In the genomic region with DNA sequence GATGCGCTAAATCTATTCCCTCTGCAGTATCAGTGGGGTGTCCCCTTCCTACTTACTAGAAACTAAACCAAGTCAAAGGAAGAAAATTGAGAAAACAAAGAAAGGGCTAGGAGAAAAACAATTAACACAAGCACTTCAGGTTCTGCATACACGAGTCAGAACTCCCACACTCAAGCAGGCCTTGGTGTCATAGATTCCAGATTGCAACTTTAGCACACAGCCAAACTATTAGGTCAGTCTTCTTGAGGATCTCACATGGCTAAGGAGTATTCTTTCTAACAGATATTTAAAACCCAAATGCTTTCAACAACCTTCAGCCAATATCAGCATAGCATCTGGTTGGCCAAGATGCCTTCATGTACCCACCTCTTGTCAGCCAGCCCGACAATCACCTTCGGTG, we compare ENCODE assay signal across 19 cellular contexts.
"Had no signal": no experiment of that assay in that cellular context is flagged by ENCODE, and none has a peak within 500 bp of the region (broad histone marks: within the 10 kb centered on the region; RNA-seq: fewer than 3 reads in every experiment).

No MANE protein-coding gene starts in this region.

- H3K4me1 ChIP-seq: testis, tibial nerve had no signal

- H3K9me3 ChIP-seq: mucosa of descending colon, testis, tibial nerve had no signal

- ATAC-seq: mucosa of descending colon; naive thymus-derived CD8-positive, alpha-beta T cell; stimulated activated effector memory CD8-positive, alpha-beta T cell treated with anti-CD3 and anti-CD28 coated beads, Interleukin-12 subunit alpha, Interleukin-12 subunit beta, amount 100 ng/mL, for 72 hours; stimulated activated naive CD8-positive, alpha-beta T cell treated with anti-CD3 and anti-CD28 coated beads, Interleukin-15, Interleukin-2, amounts not matched to agents 100 U/mL and 50 U/mL, for 24 hours had no signal

- DNase-seq: central memory CD4-positive, alpha-beta T cell; effector CD4-positive, alpha-beta T cell; endodermal cell; erythroblast; head of caudate nucleus; kidney; left cardiac atrium; mucosa of descending colon; naive thymus-derived CD8-positive, alpha-beta T cell; posterior cingulate gyrus; right cardiac atrium; stimulated activated CD4-positive, alpha-beta T cell treated with anti-CD3 and anti-CD28 coated beads, Interleukin-4, amount 100 ng/mL, for 1 hour; stimulated activated CD8-positive, alpha-beta memory T cell treated with anti-CD3 and anti-CD28 coated beads, Interleukin-4, amount 100 ng/mL, for 48 hours; stimulated activated naive CD8-positive, alpha-beta T cell treated with anti-CD3 and anti-CD28 coated beads, Interleukin-15, Interleukin-2, amounts not matched to agents 100 U/mL and 50 U/mL, for 24 hours; testis had no signal

- H3K27ac ChIP-seq: coronary artery, hepatocyte, testis had no signal

- H3K27me3 ChIP-seq: hepatocyte, testis, tibial nerve had no signal

- H3K4me2 ChIP-seq: hepatocyte had no signal

- H3K4me3 ChIP-seq: coronary artery, hepatocyte, mucosa of descending colon, testis, tibial nerve had no signal

- H3K36me3 ChIP-seq: tibial nerve had no signal

- H3K79me2 ChIP-seq: hepatocyte had no signal

- H2AFZ ChIP-seq: hepatocyte had no signal
